8 cellular contexts compared by ENCODE assay signal in the genomic region with DNA sequence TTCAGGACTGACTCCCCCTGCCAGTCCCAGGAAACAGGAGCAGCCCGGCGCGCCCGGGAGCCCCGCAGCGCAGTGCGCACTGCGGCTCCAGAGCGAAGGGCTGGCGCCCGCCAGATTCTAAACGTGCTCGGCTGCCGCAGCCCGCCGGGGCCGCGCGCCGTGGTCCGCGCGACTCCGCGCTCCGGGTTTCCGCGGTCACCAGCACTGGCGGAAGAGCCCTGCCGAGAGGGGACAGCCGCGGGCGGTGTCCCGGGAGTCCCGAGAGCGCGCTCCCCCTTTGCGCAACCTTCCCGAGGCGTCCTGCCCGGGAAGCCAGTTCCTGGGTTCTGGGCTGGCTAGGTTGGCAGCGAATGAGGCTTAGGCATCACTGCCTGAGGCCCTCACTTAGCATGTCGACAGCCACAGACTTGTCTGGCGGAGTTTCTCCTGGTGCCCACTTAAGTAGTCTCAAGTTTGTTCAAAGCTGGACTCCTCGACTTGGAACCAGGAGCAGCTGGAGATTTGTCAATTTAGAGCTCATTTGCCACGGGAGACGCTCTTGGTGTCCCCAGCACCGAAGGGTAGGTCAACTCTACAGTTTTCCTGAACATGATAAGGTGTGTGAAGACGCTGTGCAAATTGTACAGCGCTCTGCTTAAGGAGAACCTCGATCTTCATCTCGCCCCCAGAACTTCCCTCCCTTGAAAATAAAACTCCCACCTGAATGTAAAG. TPM values are rescaled to one million over a fixed set of nuclear protein-coding genes. Genes with fewer than 3 reads are reported as not detected.
DNase-seq lines count a peak whose midpoint lies in the region; ATAC-seq and TF ChIP-seq lines count a peak whose summit lies in the region.

No MANE protein-coding gene starts in this region.

- H3K27ac ChIP-seq in SJCRH30: no peak overlapping the region

- peak overlapping the region; percentile 97 for H2AFZ ChIP-seq in neuron (ENCODE audit: low read depth, low read length)

- TF ChIP-seq CTCF in fibroblast of villous mesenchyme (IDR thresholded peaks at IDR 0.05; ENCODE audit: insufficient read depth, low read depth, low read length): no peak

- H3K27me3 ChIP-seq in SJCRH30 (peaks cover 9% of the 10 kb centered on the region), neuron (ENCODE audit: insufficient read depth, low read length) (peaks cover 45% of the 10 kb centered on the region)

- H3K36me3 ChIP-seq in SJCRH30 (no peaks in the 10 kb centered on the region), neuron (ENCODE audit: insufficient read depth, low read length) (no peaks in the 10 kb centered on the region)

- H3K9me3 ChIP-seq in SJCRH30 (replicated peaks): no peaks in the 10 kb centered on the region
- no peaks in the 10 kb centered on the region for H3K9me3 ChIP-seq in neuron (ENCODE audit: low read length)

- no peaks in the 10 kb centered on the region for H3K4me1 ChIP-seq in SJCRH30
- peaks cover 24% of the 10 kb centered on the region for H3K4me1 ChIP-seq in neuron (ENCODE audit: insufficient read depth, low read length)

- ATAC-seq in HG03280 (IDR thresholded peaks at IDR 0.05; ENCODE audit: unreplicated experiment): peak; percentile 72

- H3K4me3 ChIP-seq in SJCRH30 (peak overlapping the region; percentile 39), fibroblast of villous mesenchyme (ENCODE audit: low read depth, low read length) (peak overlapping the region; percentile 60), neuron (ENCODE audit: low read length) (peak overlapping the region; percentile 64)

- DNase-seq in NCI-H1092 treated with DMSO at 0.1 percent for 48 hours (lab: John Stamatoyannopoulos, UW) (peak; percentile 16), NCI-H1092 (lab: John Stamatoyannopoulos, UW) (no peak), SJCRH30 (peak; percentile 33 to 48), fibroblast of villous mesenchyme (ENCODE audit: low read depth) (peak; percentile 52), activated gamma-delta T cell treated with Interleukin-2 at 50 U/mL for 16 hours (no peak), NCI-H2029 treated with DMSO at 0.1 percent for 48 hours (lab: John Stamatoyannopoulos, UW) (no peak)

RNA-seq across cellular contexts. Expression of a gene that starts 1.5 kb away (rescaled TPM):
- not detected in 2 replicates for total RNA-seq in SJCRH30 (2014; rRNA removed; shearing (Covaris generic))
- total RNA-seq in fibroblast of villous mesenchyme: 0.32 and 0.86 TPM in 2 replicates

RNA-seq across cellular contexts. Expression of a gene that starts 20.8 kb away (rescaled TPM):
- total RNA-seq in SJCRH30 (2014; rRNA removed; shearing (Covaris generic)): 0.02 TPM in 1 of 2 replicates, not detected in the other
- total RNA-seq in fibroblast of villous mesenchyme: under 0.01 TPM in 2 replicates

Comparison
In these comparisons a context has a peak if more than half of its experiments do, and no peak if none do; other contexts are left out.
1. DNase-seq: peak in NCI-H1092 treated with DMSO at 0.1 percent for 48 hours (single experiment), SJCRH30 (2 of 2) and fibroblast of villous mesenchyme (single experiment); none in NCI-H1092 (single experiment), activated gamma-delta T cell treated with Interleukin-2 at 50 U/mL for 16 hours (single experiment) and NCI-H2029 treated with DMSO at 0.1 percent for 48 hours (single experiment).
2. Peak in every context shown above with its lines, with median percentiles within 50 percentile points of each other: H3K4me3 ChIP-seq.